Comparison of ENCODE assay signal across 2 cellular contexts in the genomic region with DNA sequence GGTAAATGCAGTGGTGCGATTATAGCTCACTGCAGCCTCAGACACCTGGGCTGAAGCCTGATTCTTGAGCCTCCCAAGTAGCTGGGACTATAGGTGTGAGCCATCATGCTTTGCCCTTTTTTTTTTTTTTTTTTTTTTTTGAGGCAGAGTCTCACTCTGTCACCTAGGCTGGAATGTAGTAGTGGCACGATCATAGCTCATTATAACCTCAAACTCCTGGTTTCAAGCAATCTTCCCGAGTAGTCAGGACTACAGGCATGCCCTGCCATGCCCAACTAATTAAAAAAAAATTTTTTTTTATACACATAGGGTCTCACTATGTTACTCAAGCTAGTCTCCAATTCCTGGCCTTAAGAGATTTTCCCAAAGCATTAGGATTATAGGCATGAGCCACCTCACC.
TF ChIP-seq lines count a peak whose summit lies in the region.

No MANE protein-coding gene starts in this region.

TF ChIP-seq in IMR-90, 13 proteins besides CTCF, POLR2A, EP300 and RAD21:
- TF ChIP-seq, protein P1, sequence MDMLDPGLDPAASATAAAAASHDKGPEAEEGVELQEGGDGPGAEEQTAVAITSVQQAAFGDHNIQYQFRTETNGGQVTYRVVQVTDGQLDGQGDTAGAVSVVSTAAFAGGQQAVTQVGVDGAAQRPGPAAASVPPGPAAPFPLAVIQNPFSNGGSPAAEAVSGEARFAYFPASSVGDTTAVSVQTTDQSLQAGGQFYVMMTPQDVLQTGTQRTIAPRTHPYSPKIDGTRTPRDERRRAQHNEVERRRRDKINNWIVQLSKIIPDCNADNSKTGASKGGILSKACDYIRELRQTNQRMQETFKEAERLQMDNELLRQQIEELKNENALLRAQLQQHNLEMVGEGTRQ (IDR thresholded peaks at IDR 0.05; ENCODE audit: low read depth, low read length), result no peak
- no peak for TF ChIP-seq CEBPB (IDR thresholded peaks at IDR 0.05; ENCODE audit: low read depth, low read length)
- no peak for TF ChIP-seq CHD1 (IDR thresholded peaks at IDR 0.05; ENCODE audit: low read depth, low read length)
- TF ChIP-seq BHLHE40 (IDR thresholded peaks at IDR 0.05; ENCODE audit: low read depth, low read length), result no peak
- TF ChIP-seq MXI1 (IDR thresholded peaks at IDR 0.05; ENCODE audit: borderline replicate concordance, low read depth, low read length), result no peak
- no peak for TF ChIP-seq RFX5 (IDR thresholded peaks at IDR 0.05; ENCODE audit: low read depth, low read length)
- no peak for TF ChIP-seq NFE2L2 (IDR thresholded peaks at IDR 0.05; ENCODE audit: low read depth, low read length)
- TF ChIP-seq RCOR1 (IDR thresholded peaks at IDR 0.05; ENCODE audit: insufficient replicate concordance, low read length), result no peak
- TF ChIP-seq SMC3 (IDR thresholded peaks at IDR 0.05; ENCODE audit: low read depth, low read length), result no peak
- TF ChIP-seq, protein P2, sequence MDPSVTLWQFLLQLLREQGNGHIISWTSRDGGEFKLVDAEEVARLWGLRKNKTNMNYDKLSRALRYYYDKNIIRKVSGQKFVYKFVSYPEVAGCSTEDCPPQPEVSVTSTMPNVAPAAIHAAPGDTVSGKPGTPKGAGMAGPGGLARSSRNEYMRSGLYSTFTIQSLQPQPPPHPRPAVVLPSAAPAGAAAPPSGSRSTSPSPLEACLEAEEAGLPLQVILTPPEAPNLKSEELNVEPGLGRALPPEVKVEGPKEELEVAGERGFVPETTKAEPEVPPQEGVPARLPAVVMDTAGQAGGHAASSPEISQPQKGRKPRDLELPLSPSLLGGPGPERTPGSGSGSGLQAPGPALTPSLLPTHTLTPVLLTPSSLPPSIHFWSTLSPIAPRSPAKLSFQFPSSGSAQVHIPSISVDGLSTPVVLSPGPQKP (IDR thresholded peaks at IDR 0.05; ENCODE audit: borderline replicate concordance, low read depth, low read length), result no peak
- no peak for TF ChIP-seq MAZ (IDR thresholded peaks at IDR 0.05; ENCODE audit: borderline replicate concordance, low read depth, low read length)
- no peak for TF ChIP-seq FOS (IDR thresholded peaks at IDR 0.05; ENCODE audit: low read depth, low read length)
- no peak for TF ChIP-seq MAFK (IDR thresholded peaks at IDR 0.05; ENCODE audit: low read depth, low read length)
TF ChIP-seq in IMR-90: peak in this region for 0.

TF ChIP-seq in H1, 55 proteins besides CTCF, POLR2A, EP300 and RAD21:
- TF ChIP-seq TAF7 (optimal IDR thresholded peaks at IDR 0.05; ENCODE audit: borderline replicate concordance, low read depth, low read length), result no peak
- TF ChIP-seq BCL11A (IDR thresholded peaks at IDR 0.05; ENCODE audit: low read depth in 2 of 2, low read length in 2 of 2), result no peak
- TF ChIP-seq SIN3A (conservative IDR thresholded peaks at IDR 0.05 in 1 of 2, IDR thresholded peaks at IDR 0.05 in 1 of 2; ENCODE audit: low read depth in 1 of 2, low read length in 2 of 2), result no peak
- no peak for TF ChIP-seq BRCA1 (IDR thresholded peaks at IDR 0.05; ENCODE audit: low read depth, low read length)
- TF ChIP-seq SUZ12 (IDR thresholded peaks at IDR 0.05; ENCODE audit: low read length), result no peak
- no peak for TF ChIP-seq JUND (IDR thresholded peaks at IDR 0.05; ENCODE audit: low read length)
- no peak for TF ChIP-seq CHD1 (IDR thresholded peaks at IDR 0.05; ENCODE audit: low read depth, low read length)
- no peak for TF ChIP-seq POLR2AphosphoS5 (IDR thresholded peaks at IDR 0.05; ENCODE audit: low read depth, low read length)
- no peak for TF ChIP-seq CBX5 (IDR thresholded peaks at IDR 0.05; ENCODE audit: low read depth, low read length)
- no peak for TF ChIP-seq KDM1A (IDR thresholded peaks at IDR 0.05; ENCODE audit: borderline replicate concordance, low read length)
- TF ChIP-seq, protein P3, sequence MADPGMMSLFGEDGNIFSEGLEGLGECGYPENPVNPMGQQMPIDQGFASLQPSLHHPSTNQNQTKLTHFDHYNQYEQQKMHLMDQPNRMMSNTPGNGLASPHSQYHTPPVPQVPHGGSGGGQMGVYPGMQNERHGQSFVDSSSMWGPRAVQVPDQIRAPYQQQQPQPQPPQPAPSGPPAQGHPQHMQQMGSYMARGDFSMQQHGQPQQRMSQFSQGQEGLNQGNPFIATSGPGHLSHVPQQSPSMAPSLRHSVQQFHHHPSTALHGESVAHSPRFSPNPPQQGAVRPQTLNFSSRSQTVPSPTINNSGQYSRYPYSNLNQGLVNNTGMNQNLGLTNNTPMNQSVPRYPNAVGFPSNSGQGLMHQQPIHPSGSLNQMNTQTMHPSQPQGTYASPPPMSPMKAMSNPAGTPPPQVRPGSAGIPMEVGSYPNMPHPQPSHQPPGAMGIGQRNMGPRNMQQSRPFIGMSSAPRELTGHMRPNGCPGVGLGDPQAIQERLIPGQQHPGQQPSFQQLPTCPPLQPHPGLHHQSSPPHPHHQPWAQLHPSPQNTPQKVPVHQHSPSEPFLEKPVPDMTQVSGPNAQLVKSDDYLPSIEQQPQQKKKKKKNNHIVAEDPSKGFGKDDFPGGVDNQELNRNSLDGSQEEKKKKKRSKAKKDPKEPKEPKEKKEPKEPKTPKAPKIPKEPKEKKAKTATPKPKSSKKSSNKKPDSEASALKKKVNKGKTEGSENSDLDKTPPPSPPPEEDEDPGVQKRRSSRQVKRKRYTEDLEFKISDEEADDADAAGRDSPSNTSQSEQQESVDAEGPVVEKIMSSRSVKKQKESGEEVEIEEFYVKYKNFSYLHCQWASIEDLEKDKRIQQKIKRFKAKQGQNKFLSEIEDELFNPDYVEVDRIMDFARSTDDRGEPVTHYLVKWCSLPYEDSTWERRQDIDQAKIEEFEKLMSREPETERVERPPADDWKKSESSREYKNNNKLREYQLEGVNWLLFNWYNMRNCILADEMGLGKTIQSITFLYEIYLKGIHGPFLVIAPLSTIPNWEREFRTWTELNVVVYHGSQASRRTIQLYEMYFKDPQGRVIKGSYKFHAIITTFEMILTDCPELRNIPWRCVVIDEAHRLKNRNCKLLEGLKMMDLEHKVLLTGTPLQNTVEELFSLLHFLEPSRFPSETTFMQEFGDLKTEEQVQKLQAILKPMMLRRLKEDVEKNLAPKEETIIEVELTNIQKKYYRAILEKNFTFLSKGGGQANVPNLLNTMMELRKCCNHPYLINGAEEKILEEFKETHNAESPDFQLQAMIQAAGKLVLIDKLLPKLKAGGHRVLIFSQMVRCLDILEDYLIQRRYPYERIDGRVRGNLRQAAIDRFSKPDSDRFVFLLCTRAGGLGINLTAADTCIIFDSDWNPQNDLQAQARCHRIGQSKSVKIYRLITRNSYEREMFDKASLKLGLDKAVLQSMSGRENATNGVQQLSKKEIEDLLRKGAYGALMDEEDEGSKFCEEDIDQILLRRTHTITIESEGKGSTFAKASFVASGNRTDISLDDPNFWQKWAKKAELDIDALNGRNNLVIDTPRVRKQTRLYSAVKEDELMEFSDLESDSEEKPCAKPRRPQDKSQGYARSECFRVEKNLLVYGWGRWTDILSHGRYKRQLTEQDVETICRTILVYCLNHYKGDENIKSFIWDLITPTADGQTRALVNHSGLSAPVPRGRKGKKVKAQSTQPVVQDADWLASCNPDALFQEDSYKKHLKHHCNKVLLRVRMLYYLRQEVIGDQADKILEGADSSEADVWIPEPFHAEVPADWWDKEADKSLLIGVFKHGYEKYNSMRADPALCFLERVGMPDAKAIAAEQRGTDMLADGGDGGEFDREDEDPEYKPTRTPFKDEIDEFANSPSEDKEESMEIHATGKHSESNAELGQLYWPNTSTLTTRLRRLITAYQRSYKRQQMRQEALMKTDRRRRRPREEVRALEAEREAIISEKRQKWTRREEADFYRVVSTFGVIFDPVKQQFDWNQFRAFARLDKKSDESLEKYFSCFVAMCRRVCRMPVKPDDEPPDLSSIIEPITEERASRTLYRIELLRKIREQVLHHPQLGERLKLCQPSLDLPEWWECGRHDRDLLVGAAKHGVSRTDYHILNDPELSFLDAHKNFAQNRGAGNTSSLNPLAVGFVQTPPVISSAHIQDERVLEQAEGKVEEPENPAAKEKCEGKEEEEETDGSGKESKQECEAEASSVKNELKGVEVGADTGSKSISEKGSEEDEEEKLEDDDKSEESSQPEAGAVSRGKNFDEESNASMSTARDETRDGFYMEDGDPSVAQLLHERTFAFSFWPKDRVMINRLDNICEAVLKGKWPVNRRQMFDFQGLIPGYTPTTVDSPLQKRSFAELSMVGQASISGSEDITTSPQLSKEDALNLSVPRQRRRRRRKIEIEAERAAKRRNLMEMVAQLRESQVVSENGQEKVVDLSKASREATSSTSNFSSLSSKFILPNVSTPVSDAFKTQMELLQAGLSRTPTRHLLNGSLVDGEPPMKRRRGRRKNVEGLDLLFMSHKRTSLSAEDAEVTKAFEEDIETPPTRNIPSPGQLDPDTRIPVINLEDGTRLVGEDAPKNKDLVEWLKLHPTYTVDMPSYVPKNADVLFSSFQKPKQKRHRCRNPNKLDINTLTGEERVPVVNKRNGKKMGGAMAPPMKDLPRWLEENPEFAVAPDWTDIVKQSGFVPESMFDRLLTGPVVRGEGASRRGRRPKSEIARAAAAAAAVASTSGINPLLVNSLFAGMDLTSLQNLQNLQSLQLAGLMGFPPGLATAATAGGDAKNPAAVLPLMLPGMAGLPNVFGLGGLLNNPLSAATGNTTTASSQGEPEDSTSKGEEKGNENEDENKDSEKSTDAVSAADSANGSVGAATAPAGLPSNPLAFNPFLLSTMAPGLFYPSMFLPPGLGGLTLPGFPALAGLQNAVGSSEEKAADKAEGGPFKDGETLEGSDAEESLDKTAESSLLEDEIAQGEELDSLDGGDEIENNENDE (IDR thresholded peaks at IDR 0.05; ENCODE audit: insufficient replicate concordance, low read length), result no peak
- TF ChIP-seq, protein P1 (IDR thresholded peaks at IDR 0.05; ENCODE audit: low read length), result no peak
- no peak for TF ChIP-seq RXRA (IDR thresholded peaks at IDR 0.05; ENCODE audit: insufficient read depth, low read depth, low read length)
- TF ChIP-seq CTBP2 (IDR thresholded peaks at IDR 0.05; ENCODE audit: borderline replicate concordance, insufficient read depth, insufficient read length, low read length), result no peak
- no peak for TF ChIP-seq ZNF274 (IDR thresholded peaks at IDR 0.05; ENCODE audit: borderline replicate concordance, extremely low read depth, low read length)
- no peak for TF ChIP-seq NRF1 (IDR thresholded peaks at IDR 0.05; ENCODE audit: low read depth, low read length)
- TF ChIP-seq TEAD4 (IDR thresholded peaks at IDR 0.05; ENCODE audit: low read depth, low read length), result no peak
- TF ChIP-seq GTF2F1 (IDR thresholded peaks at IDR 0.05; ENCODE audit: borderline replicate concordance, low read depth, low read length), result no peak
- TF ChIP-seq POU5F1 (IDR thresholded peaks at IDR 0.05; ENCODE audit: low read depth, low read length), result no peak
